In genomic region chr2:39486071-39486470, GRCh38 we compare ENCODE assay signal across 21 cellular contexts.
"Had no signal": no experiment of that assay in that cellular context is flagged by ENCODE, and none has a peak within 500 bp of the region (broad histone marks: within the 10 kb centered on the region; RNA-seq: fewer than 3 reads in every experiment).

No MANE protein-coding gene starts in this region.

- ATAC-seq: activated T-cell treated with anti-CD3 and anti-CD28 coated beads, Interleukin-2, amount 50 U/mL, for 72 hours; body of pancreas; psoas muscle; sciatic nerve had no signal

- H3K27ac ChIP-seq: body of pancreas, colonic mucosa, psoas muscle, spleen had no signal

- H3K4me1 ChIP-seq: body of pancreas, colonic mucosa had no signal

- H3K27me3 ChIP-seq: body of pancreas, colonic mucosa, spleen had no signal

- H3K9me3 ChIP-seq: body of pancreas, colonic mucosa, psoas muscle, spleen had no signal

- FAIRE-seq: endothelial cell of umbilical vein, TTC549, urothelium cell line had no signal

- H3K36me3 ChIP-seq: colonic mucosa, spleen had no signal

- H3K4me3 ChIP-seq: body of pancreas, colonic mucosa, psoas muscle, spleen had no signal

- H3K4me3 Mint-ChIP-seq: activated CD4-positive, alpha-beta T cell treated with anti-CD3 and anti-CD28 coated beads, Interleukin-2, amount 10 ng/mL, durations not matched to agents 7 days and 5 days; activated naive CD8-positive, alpha-beta T cell; activated T-cell treated with anti-CD3 and anti-CD28 coated beads, Interleukin-2, amount 50 U/mL, for 72 hours; neural crest cell had no signal

- DNase-seq: activated CD4-positive, alpha-beta T cell treated with anti-CD3 and anti-CD28 coated beads, Interleukin-2, amount 10 ng/mL, durations not matched to agents 7 days and 5 days; activated CD4-positive, CD25-positive, alpha-beta regulatory T cell; activated CD8-positive, alpha-beta memory T cell treated with anti-CD3 and anti-CD28 coated beads, Interleukin-2, amount 50 U/mL, for 48 hours; activated gamma-delta T cell; activated T-cell treated with anti-CD3 and anti-CD28 coated beads, Interleukin-2, amount 50 U/mL, for 72 hours; amniotic stem cell; body of pancreas; central memory CD4-positive, alpha-beta T cell; colonic mucosa; effector CD8-positive, alpha-beta T cell; foreskin fibroblast; kidney glomerular epithelial cell; psoas muscle; spleen; T-helper 2 cell had no signal

- H3K9me3 Mint-ChIP-seq: activated T-cell treated with anti-CD3 and anti-CD28 coated beads, Interleukin-2, amount 50 U/mL, for 72 hours; neural crest cell had no signal

- H3K27ac Mint-ChIP-seq: activated CD4-positive, alpha-beta T cell treated with anti-CD3 and anti-CD28 coated beads, Interleukin-2, amount 10 ng/mL, durations not matched to agents 7 days and 5 days; activated naive CD8-positive, alpha-beta T cell; activated T-cell treated with anti-CD3 and anti-CD28 coated beads, Interleukin-2, amount 50 U/mL, for 72 hours had no signal

- H3K27me3 Mint-ChIP-seq: activated naive CD8-positive, alpha-beta T cell had no signal
